Comparison of ENCODE assay signal across 8 cellular contexts in genomic region chrX:100409316-100410082, GRCh38. TPM values are rescaled to one million over a fixed set of nuclear protein-coding genes. Genes with fewer than 3 reads are reported as not detected.
DNase-seq lines count a peak whose midpoint lies in the region; ATAC-seq and TF ChIP-seq lines count a peak whose summit lies in the region.

No MANE protein-coding gene starts in this region.

- peaks cover 14% of the 10 kb centered on the region for H3K4me1 Mint-ChIP-seq in CD8-positive, alpha-beta T cell (ENCODE audit: low read depth)
- H3K4me1 Mint-ChIP-seq in effector memory CD8-positive, alpha-beta T cell (ENCODE audit: low read depth in 2 of 2), result peaks cover 0 to 8% of the 10 kb centered on the region in 2 donors

- no peaks in the 10 kb centered on the region for H3K9me3 ChIP-seq in CD8-positive, alpha-beta T cell (ENCODE audit: low read length)
- no peaks in the 10 kb centered on the region for H3K9me3 ChIP-seq in neural cell (ENCODE audit: low read length)

- no peaks in the 10 kb centered on the region for H3K36me3 ChIP-seq in CD8-positive, alpha-beta T cell (ENCODE audit: insufficient read depth, low read length)
- no peaks in the 10 kb centered on the region for H3K36me3 ChIP-seq in neural cell (ENCODE audit: insufficient read depth, low read length)

- H3K9me2 ChIP-seq in neural cell (ENCODE audit: insufficient read depth, low read length), result no peaks in the 10 kb centered on the region

- H3K4me2 ChIP-seq in neural cell (ENCODE audit: low read length), result no peak overlapping the region

- DNase-seq in CD8-positive, alpha-beta T cell, result no peak
- DNase-seq in LNCaP clone FGC (ENCODE audit: low read depth), result no peak
- DNase-seq in effector memory CD8-positive, alpha-beta T cell, result no peak
- no peak for DNase-seq in cerebellum (ENCODE audit: low spot score)
- no peak for DNase-seq in SW 1271 (lab: John Stamatoyannopoulos, UW)
- no peak for DNase-seq in stimulated activated CD4-positive, alpha-beta T cell treated with anti-CD3 and anti-CD28 coated beads, Interleukin-1b, Interleukin-23, amount 100 ng/mL, for 48 hours

- peak overlapping the region; percentile 50 for H3K9ac ChIP-seq in neural cell (ENCODE audit: low read length)

- TF ChIP-seq EP300 in neural cell (conservative IDR thresholded peaks at IDR 0.05; ENCODE audit: poor library complexity, severe bottlenecking), result no peak

- no peaks in the 10 kb centered on the region for H3K36me3 Mint-ChIP-seq in CD8-positive, alpha-beta T cell
- no peaks in the 10 kb centered on the region for H3K36me3 Mint-ChIP-seq in effector memory CD8-positive, alpha-beta T cell (ENCODE audit: insufficient read depth)

- no peaks in the 10 kb centered on the region for H4K20me1 ChIP-seq in neural cell (ENCODE audit: insufficient read depth)

- H3K4me3 ChIP-seq in CD8-positive, alpha-beta T cell (ENCODE audit: low read depth, low read length), result peak overlapping the region; percentile 15
- peak overlapping the region; percentile 34 for H3K4me3 ChIP-seq in LNCaP clone FGC (ENCODE audit: low read depth, low read length)
- peak overlapping the region; percentile 77 for H3K4me3 ChIP-seq in neural cell (ENCODE audit: low read length)

- intact Hi-C loops in CD8-positive, alpha-beta T cell (cut with DNase I, micrococcal nuclease), result no loop called here

- peaks cover 35% of the 10 kb centered on the region for H3K27me3 Mint-ChIP-seq in CD8-positive, alpha-beta T cell (ENCODE audit: low read depth)
- H3K27me3 Mint-ChIP-seq in effector memory CD8-positive, alpha-beta T cell, result peaks cover 31 to 67% of the 10 kb centered on the region in 2 donors

- H3K4me1 ChIP-seq in CD8-positive, alpha-beta T cell (ENCODE audit: insufficient read depth, low read length), result no peaks in the 10 kb centered on the region

- no peak for ATAC-seq in CD8-positive, alpha-beta T cell
- no peak for ATAC-seq in effector memory CD8-positive, alpha-beta T cell (replicated peaks)
- no peak for ATAC-seq in GM18873 (IDR thresholded peaks at IDR 0.05; ENCODE audit: low FRiP score, unreplicated experiment)

- H3K79me2 ChIP-seq in neural cell (replicated peaks; ENCODE audit: insufficient read depth, low read length), result peaks cover 24% of the 10 kb centered on the region

- H3K9me3 Mint-ChIP-seq in CD8-positive, alpha-beta T cell, result no peaks in the 10 kb centered on the region
- H3K9me3 Mint-ChIP-seq in effector memory CD8-positive, alpha-beta T cell, result no peaks in the 10 kb centered on the region

- H3K27me3 ChIP-seq in CD8-positive, alpha-beta T cell (ENCODE audit: insufficient read depth, low read length), result no peaks in the 10 kb centered on the region
- H3K27me3 ChIP-seq in neural cell (ENCODE audit: insufficient read depth, low read depth, low read length), result peaks cover 19% of the 10 kb centered on the region

- CTCF ChIA-PET in CD8-positive, alpha-beta T cell (lab: Charles Lee), result no interaction called here

- no peaks in the 10 kb centered on the region for H3F3A ChIP-seq in neural cell (ENCODE audit: insufficient read depth, low read length, poor library complexity, severe bottlenecking)

- TF ChIP-seq CTCF in CD8-positive, alpha-beta T cell (IDR thresholded peaks at IDR 0.05), result no peak
- TF ChIP-seq CTCF in LNCaP clone FGC (IDR thresholded peaks at IDR 0.05; ENCODE audit: control insufficient read depth, extremely low read depth, insufficient read depth) (no peak), neural cell (IDR thresholded peaks at IDR 0.05; ENCODE audit: poor library complexity, severe bottlenecking) (no peak)

- POLR2A ChIA-PET in CD8-positive, alpha-beta T cell (lab: Charles Lee), result no interaction called here

- H3K27ac Mint-ChIP-seq in CD8-positive, alpha-beta T cell, result no peak overlapping the region
- H3K27ac Mint-ChIP-seq in effector memory CD8-positive, alpha-beta T cell, result no peak overlapping the region

- H2AFZ ChIP-seq in neural cell (ENCODE audit: low read depth, low read length), result no peak overlapping the region

- TF ChIP-seq RAD21 in neural cell (conservative IDR thresholded peaks at IDR 0.05), result peak; percentile 14

- peak overlapping the region; percentile 72 for H3K4me3 Mint-ChIP-seq in CD8-positive, alpha-beta T cell
- peak overlapping the region; percentile 46 to 64 for H3K4me3 Mint-ChIP-seq in effector memory CD8-positive, alpha-beta T cell

- H3K27ac ChIP-seq in CD8-positive, alpha-beta T cell (ENCODE audit: low read depth, low read length), result no peak overlapping the region
- H3K27ac ChIP-seq in neural cell (ENCODE audit: low read length), result no peak overlapping the region

TF ChIP-seq in neural cell, 6 proteins besides CTCF, POLR2A, EP300 and RAD21:
- TF ChIP-seq EZH2 (IDR thresholded peaks at IDR 0.05; ENCODE audit: borderline replicate concordance, insufficient read depth, low read length, poor library complexity, severe bottlenecking) (no peak), REST (IDR thresholded peaks at IDR 0.05; ENCODE audit: borderline replicate concordance) (no peak), MXI1 (conservative IDR thresholded peaks at IDR 0.05; ENCODE audit: poor library complexity, severe bottlenecking) (no peak), TAF1 (IDR thresholded peaks at IDR 0.05; ENCODE audit: low read depth) (no peak), SMC3 (conservative IDR thresholded peaks at IDR 0.05; ENCODE audit: poor library complexity) (no peak), POLR2AphosphoS5 (IDR thresholded peaks at IDR 0.05) (no peak)

RNA-seq across cellular contexts. Expression of gene PCDH19, which starts 0.6 kb away (rescaled TPM):
- total RNA-seq in CD8-positive, alpha-beta T cell, result not detected
- 8.2 and 8.4 TPM in 2 replicates for polyA plus RNA-seq in neural cell
- 16.6 and 23.0 TPM in 2 replicates for polyA minus RNA-seq in neural cell
- 17.4 TPM for total RNA-seq in cerebellum

Comparison
In these comparisons a context has a peak if more than half of its experiments do, and no peak if none do; other contexts are left out.
1. H3K4me3 ChIP-seq: peak in every context shown above with its lines; median percentile 77 in neural cell; 34 in LNCaP clone FGC; 15 in CD8-positive, alpha-beta T cell.
2. RNA of gene PCDH19, which starts 0.6 kb away (total RNA-seq): 17.4 TPM in cerebellum (single experiment); not detected in CD8-positive, alpha-beta T cell; every median in the first group is over 10 times any median in the second.